ENCODE assay signal across 27 cellular contexts in genomic region chr5:178351950-178352349, GRCh38.
"Had no signal": no experiment of that assay in that cellular context is flagged by ENCODE, and none has a peak within 500 bp of the region (broad histone marks: within the 10 kb centered on the region; RNA-seq: fewer than 3 reads in every experiment).

No MANE protein-coding gene starts in this region.

- H3K27ac ChIP-seq: esophagus squamous epithelium, heart right ventricle, lower lobe of right lung, neural progenitor cell, psoas muscle, sigmoid colon, testis, tibial artery had no signal

- ATAC-seq: effector memory CD8-positive, alpha-beta T cell; heart right ventricle; left ventricle myocardium superior; lower lobe of right lung; naive thymus-derived CD8-positive, alpha-beta T cell; psoas muscle; right cardiac atrium; stimulated activated memory B cell treated with anti-CD40 and anti-IgM and Interleukin-4, amounts not matched to agents 10 μg/mL and 1 μg/mL and 100 μg/mL, for 72 hours; stimulated activated naive CD8-positive, alpha-beta T cell treated with anti-CD3 and anti-CD28 coated beads, Interleukin-15, Interleukin-2, amounts not matched to agents 100 U/mL and 50 U/mL, for 24 hours had no signal

- H3K9me3 ChIP-seq: esophagus squamous epithelium, heart right ventricle, lower lobe of right lung, psoas muscle, sigmoid colon, testis, tibial artery had no signal

- H3K27me3 ChIP-seq: neural progenitor cell, testis had no signal

- H3K4me3 ChIP-seq: esophagus squamous epithelium, heart right ventricle, lower lobe of right lung, neural progenitor cell, psoas muscle, sigmoid colon, testis, tibial artery had no signal

- H3K9me3 Mint-ChIP-seq: effector memory CD8-positive, alpha-beta T cell; immature natural killer cell; naive thymus-derived CD8-positive, alpha-beta T cell; stimulated activated memory B cell treated with anti-CD40 and anti-IgM and Interleukin-4, amounts not matched to agents 10 μg/mL and 1 μg/mL and 100 μg/mL, for 72 hours; type B pancreatic cell had no signal

- H3K4me1 ChIP-seq: psoas muscle had no signal

- H2AFZ ChIP-seq: neural progenitor cell had no signal

- H3K27ac Mint-ChIP-seq: effector memory CD8-positive, alpha-beta T cell; immature natural killer cell; stimulated activated memory B cell treated with anti-CD40 and anti-IgM and Interleukin-4, amounts not matched to agents 10 μg/mL and 1 μg/mL and 100 μg/mL, for 72 hours; type B pancreatic cell had no signal

- H3K36me3 ChIP-seq: esophagus squamous epithelium, heart right ventricle, lower lobe of right lung, neural progenitor cell, sigmoid colon, tibial artery had no signal

- H3K36me3 Mint-ChIP-seq: immature natural killer cell; naive thymus-derived CD8-positive, alpha-beta T cell; neural progenitor cell; stimulated activated memory B cell treated with anti-CD40 and anti-IgM and Interleukin-4, amounts not matched to agents 10 μg/mL and 1 μg/mL and 100 μg/mL, for 72 hours; type B pancreatic cell had no signal

- H3K9ac ChIP-seq: neural progenitor cell had no signal

- H3K4me2 ChIP-seq: neural progenitor cell had no signal

- FAIRE-seq: endometrium, urothelium cell line had no signal

- DNase-seq: cortex of kidney; effector memory CD8-positive, alpha-beta T cell; erythroblast; esophagus squamous epithelium; foreskin melanocyte; glutamatergic neuron; heart right ventricle; hippocampal formation; immature natural killer cell; islet precursor cell; left ventricle myocardium superior; lower lobe of right lung; naive thymus-derived CD8-positive, alpha-beta T cell; nucleus accumbens; sigmoid colon; stimulated activated CD4-positive, alpha-beta T cell treated with anti-CD3 and anti-CD28 coated beads, Interleukin-4, amount 100 ng/mL, for 4 hours; stimulated activated naive CD8-positive, alpha-beta T cell treated with anti-CD3 and anti-CD28 coated beads, Interleukin-15, Interleukin-2, amounts not matched to agents 100 U/mL and 50 U/mL, for 24 hours; substantia nigra; testis; tibial artery had no signal

- H3K4me3 Mint-ChIP-seq: effector memory CD8-positive, alpha-beta T cell; immature natural killer cell; naive thymus-derived CD8-positive, alpha-beta T cell; neural progenitor cell; stimulated activated memory B cell treated with anti-CD40 and anti-IgM and Interleukin-4, amounts not matched to agents 10 μg/mL and 1 μg/mL and 100 μg/mL, for 72 hours had no signal
